ENCODE assay signal across 17 cellular contexts in genomic region chr5:44089419-44090125, GRCh38.
"Had no signal": no experiment of that assay in that cellular context is flagged by ENCODE, and none has a peak within 500 bp of the region (broad histone marks: within the 10 kb centered on the region; RNA-seq: fewer than 3 reads in every experiment).

No MANE protein-coding gene starts in this region.

- ATAC-seq: activated CD8-positive, alpha-beta T cell treated with anti-CD3 and anti-CD28 coated beads for 36 hours; gastrocnemius medialis; stimulated activated naive CD8-positive, alpha-beta T cell treated with anti-CD3 and anti-CD28 coated beads, Interleukin-15, amount 100 ng/mL, for 72 hours had no signal

- H3K9me3 Mint-ChIP-seq: activated B cell treated with CpG ODN at 0.5 μM for 24 hours; activated CD8-positive, alpha-beta T cell treated with anti-CD3 and anti-CD28 coated beads for 36 hours; neural crest cell had no signal

- H3K9me3 ChIP-seq: gastrocnemius medialis had no signal

- H3K27ac Mint-ChIP-seq: activated B cell treated with CpG ODN at 0.5 μM for 24 hours; activated CD8-positive, alpha-beta T cell treated with anti-CD3 and anti-CD28 coated beads for 36 hours; activated naive CD8-positive, alpha-beta T cell; dendritic cell treated with granulocyte-macrophage colony-stimulating factor and Interleukin-4, amounts not matched to agents 40 ng/mL and 50 ng/mL, for 4 days; stimulated activated naive CD8-positive, alpha-beta T cell treated with anti-CD3 and anti-CD28 coated beads, Interleukin-15, amount 100 ng/mL, for 72 hours had no signal

- H3K27me3 Mint-ChIP-seq: activated B cell treated with CpG ODN at 0.5 μM for 24 hours; activated CD8-positive, alpha-beta T cell treated with anti-CD3 and anti-CD28 coated beads for 36 hours; activated naive CD8-positive, alpha-beta T cell; dendritic cell treated with granulocyte-macrophage colony-stimulating factor and Interleukin-4, amounts not matched to agents 40 ng/mL and 50 ng/mL, for 4 days; stimulated activated naive CD8-positive, alpha-beta T cell treated with anti-CD3 and anti-CD28 coated beads, Interleukin-15, amount 100 ng/mL, for 72 hours had no signal

- H3K4me1 Mint-ChIP-seq: activated B cell treated with CpG ODN at 0.5 μM for 24 hours; neural crest cell; stimulated activated naive CD8-positive, alpha-beta T cell treated with anti-CD3 and anti-CD28 coated beads, Interleukin-15, amount 100 ng/mL, for 72 hours had no signal

- H3K4me3 Mint-ChIP-seq: activated B cell treated with CpG ODN at 0.5 μM for 24 hours; activated CD8-positive, alpha-beta T cell treated with anti-CD3 and anti-CD28 coated beads for 36 hours; activated naive CD8-positive, alpha-beta T cell; dendritic cell treated with granulocyte-macrophage colony-stimulating factor and Interleukin-4, amounts not matched to agents 40 ng/mL and 50 ng/mL, for 4 days; neural crest cell; stimulated activated naive CD8-positive, alpha-beta T cell treated with anti-CD3 and anti-CD28 coated beads, Interleukin-15, amount 100 ng/mL, for 72 hours had no signal

- H3K79me2 ChIP-seq: hepatocyte had no signal

- H3K27me3 ChIP-seq: gastrocnemius medialis, hepatocyte had no signal

- DNase-seq: activated B cell treated with CpG ODN at 0.5 μM for 24 hours; activated CD4-positive, alpha-beta T cell treated with anti-CD3 and anti-CD28 coated beads for 48 hours; activated CD8-positive, alpha-beta memory T cell treated with anti-CD3 and anti-CD28 coated beads, Interleukin-2, amount 50 U/mL, for 4 hours; activated CD8-positive, alpha-beta T cell treated with anti-CD3 and anti-CD28 coated beads for 36 hours; activated gamma-delta T cell; activated T-cell treated with anti-CD3 and anti-CD28 coated beads, Interleukin-2, amount 50 U/mL, for 48 hours; anterior cingulate cortex; cerebellar nuclear complex; effector memory CD4-positive, alpha-beta T cell; gastrocnemius medialis; islet precursor cell; stimulated activated naive CD8-positive, alpha-beta T cell treated with anti-CD3 and anti-CD28 coated beads, Interleukin-15, amount 100 ng/mL, for 72 hours; SW 1271 had no signal

- H3K36me3 ChIP-seq: gastrocnemius medialis had no signal

- H3K4me1 ChIP-seq: gastrocnemius medialis had no signal

- H3K4me2 ChIP-seq: hepatocyte had no signal

- H3K27ac ChIP-seq: gastrocnemius medialis, hepatocyte had no signal

- H3K4me3 ChIP-seq: gastrocnemius medialis, hepatocyte had no signal

- H3K36me3 Mint-ChIP-seq: activated naive CD8-positive, alpha-beta T cell had no signal

- H2AFZ ChIP-seq: hepatocyte had no signal
